ENCODE assay signal across 14 cellular contexts in genomic region chr1:100076744-100077143, GRCh38. TPM values are rescaled to one million over a fixed set of nuclear protein-coding genes. Genes with fewer than 3 reads are reported as not detected.
DNase-seq lines count a peak whose midpoint lies in the region; ATAC-seq, FAIRE-seq and TF ChIP-seq lines count a peak whose summit lies in the region.
"Had no signal": no experiment of that assay in that cellular context is flagged by ENCODE, and none has a peak within 500 bp of the region (broad histone marks: within the 10 kb centered on the region; RNA-seq: fewer than 3 reads in every experiment).

No MANE protein-coding gene starts in this region.

- no peaks in the 10 kb centered on the region for H3K9me3 Mint-ChIP-seq in activated T-helper 17 cell treated with anti-CD3 and anti-CD28 coated beads, Interleukin-2, amount 50 U/mL, for 72 hours

- H3K9me3 ChIP-seq in body of pancreas: no peaks in the 10 kb centered on the region
- H3K9me3 ChIP-seq: SJCRH30, transverse colon had no signal

- H3K36me3 ChIP-seq in body of pancreas (replicated peaks in 1 of 2; ENCODE audit: insufficient read depth in 1 of 2, low read depth in 2 of 2): peaks cover 8 to 13% of the 10 kb centered on the region in 2 donors

- TF ChIP-seq CTCF in GM20000 (IDR thresholded peaks at IDR 0.05; ENCODE audit: extremely low read depth, missing control alignments): no peak
- TF ChIP-seq CTCF in body of pancreas (IDR thresholded peaks at IDR 0.05): no peak
- TF ChIP-seq CTCF in dorsolateral prefrontal cortex (IDR thresholded peaks at IDR 0.05 in 54 of 56, conservative IDR thresholded peaks at IDR 0.05 in 2 of 56; ENCODE audit: low read depth in 1 of 56, partially characterized antibody in 56 of 56): no peak

- no peak overlapping the region for H3K4me3 Mint-ChIP-seq in activated T-helper 17 cell treated with anti-CD3 and anti-CD28 coated beads, Interleukin-2, amount 50 U/mL, for 72 hours

- no peak for TF ChIP-seq POLR2A in body of pancreas (IDR thresholded peaks at IDR 0.05)

- no peak overlapping the region for H3K27ac ChIP-seq in body of pancreas
- H3K27ac ChIP-seq in dorsolateral prefrontal cortex: peak overlapping the region in 27 of 59 donors; percentile 1 to 67 (median 32)
- H3K27ac ChIP-seq: SJCRH30, transverse colon had no signal

- intact Hi-C loops in body of pancreas (cut with DNase I) (no loop called here), dorsolateral prefrontal cortex (cut with DNase I) (no loop called here)

- no peak overlapping the region for H3K4me3 ChIP-seq in body of pancreas
- H3K4me3 ChIP-seq in dorsolateral prefrontal cortex: no peak overlapping the region
- H3K4me3 ChIP-seq: SJCRH30, transverse colon had no signal

- no peak for DNase-seq in GM18507 (ENCODE audit: extremely low spot score, insufficient read length, low read depth)
- peak; percentile 63 for DNase-seq in GM20000 (ENCODE audit: low spot score)
- no peak for DNase-seq in body of pancreas
- no peak for DNase-seq in dermis blood vessel endothelial cell
- DNase-seq in dorsolateral prefrontal cortex: no peak
- no peak for DNase-seq in retina
- DNase-seq: COR-L47, erythroblast, KG1, SJCRH30, transverse colon had no signal

- peak; percentile 86 for FAIRE-seq in GM18507 (lab: Jason Lieb, UNC)
- FAIRE-seq: islet of Langerhans had no signal

- peak overlapping the region; percentile 28 for H3K27ac Mint-ChIP-seq in activated T-helper 17 cell treated with anti-CD3 and anti-CD28 coated beads, Interleukin-2, amount 50 U/mL, for 72 hours

- H3K27me3 Mint-ChIP-seq in activated T-helper 17 cell treated with anti-CD3 and anti-CD28 coated beads, Interleukin-2, amount 50 U/mL, for 72 hours: no peaks in the 10 kb centered on the region

- H3K4me1 ChIP-seq in body of pancreas: peaks cover 8% of the 10 kb centered on the region
- H3K4me1 ChIP-seq: SJCRH30 had no signal

- ATAC-seq in HG02981 (IDR thresholded peaks at IDR 0.05; ENCODE audit: unreplicated experiment) (peak; percentile 63), body of pancreas (no peak)
- peak; percentile 63 for ATAC-seq in activated T-helper 17 cell treated with anti-CD3 and anti-CD28 coated beads, Interleukin-2, amount 50 U/mL, for 72 hours (replicated peaks)

- no peaks in the 10 kb centered on the region for H3K27me3 ChIP-seq in body of pancreas
- no peaks in the 10 kb centered on the region for H3K27me3 ChIP-seq in dorsolateral prefrontal cortex
- H3K27me3 ChIP-seq: SJCRH30, transverse colon had no signal

- H3K36me3 Mint-ChIP-seq in activated T-helper 17 cell treated with anti-CD3 and anti-CD28 coated beads, Interleukin-2, amount 50 U/mL, for 72 hours (ENCODE audit: low read depth): peaks cover 100% of the 10 kb centered on the region

- H3K4me1 Mint-ChIP-seq in activated T-helper 17 cell treated with anti-CD3 and anti-CD28 coated beads, Interleukin-2, amount 50 U/mL, for 72 hours: peaks cover 13% of the 10 kb centered on the region

RNA-seq across cellular contexts. Expression of gene SASS6, which starts 56.0 kb away (rescaled TPM):
- 10 to 100 TPM; 14.1 to 14.3 TPM for total RNA-seq in activated T-helper 17 cell treated with anti-CD3 and anti-CD28 coated beads, Interleukin-2, amount 50 U/mL, for 72 hours
- total RNA-seq in body of pancreas (1 to 10 TPM; 1.6 to 2.1 TPM), dermis blood vessel endothelial cell (3.2 and 5.9 TPM in 2 replicates), dorsolateral prefrontal cortex (1 to 10 TPM; 1.5 to 4.7 (median 3.1) TPM)

RNA-seq across cellular contexts. Expression of gene TRMT13, which starts 56.2 kb away (rescaled TPM):
- total RNA-seq in activated T-helper 17 cell treated with anti-CD3 and anti-CD28 coated beads, Interleukin-2, amount 50 U/mL, for 72 hours: 10 to 100 TPM; 18.4 to 23.5 TPM
- total RNA-seq in body of pancreas (10 to 100 TPM; 33.7 to 33.9 TPM), dermis blood vessel endothelial cell (8.0 and 12.7 TPM in 2 replicates), dorsolateral prefrontal cortex (10 to 100 TPM in 114 of 120 experiments, 1 to 10 TPM in 6; 7.5 to 30.3 (median 15.5) TPM)
